Comparison of ENCODE assay signal across 12 cellular contexts in genomic region chr2:96540136-96540535, GRCh38. TPM values are rescaled to one million over a fixed set of nuclear protein-coding genes. Genes with fewer than 3 reads are reported as not detected.
DNase-seq lines count a peak whose midpoint lies in the region; ATAC-seq, FAIRE-seq and TF ChIP-seq lines count a peak whose summit lies in the region.
"Had no signal": no experiment of that assay in that cellular context is flagged by ENCODE, and none has a peak within 500 bp of the region (broad histone marks: within the 10 kb centered on the region; RNA-seq: fewer than 3 reads in every experiment).

No MANE protein-coding gene starts in this region.

- H4K20me1 ChIP-seq in Loucy (ENCODE audit: insufficient read depth, low read length, poor library complexity, severe bottlenecking): peaks cover 34% of the 10 kb centered on the region
- peaks cover 17% of the 10 kb centered on the region for H4K20me1 ChIP-seq in GM12878 (ENCODE audit: control insufficient read depth, insufficient read depth)

- H3K18ac ChIP-seq in neuronal stem cell (ENCODE audit: low read length): no peak overlapping the region

- no peak overlapping the region for H4K8ac ChIP-seq in neuronal stem cell (ENCODE audit: low read depth, low read length)

- peak overlapping the region; percentile 81 for H3K4me3 ChIP-seq in CD8-positive, alpha-beta T cell (ENCODE audit: low read depth, low read length)
- H3K4me3 ChIP-seq in Loucy (ENCODE audit: low read length, poor library complexity, severe bottlenecking): no peak overlapping the region
- peak overlapping the region; percentile 94; the same call in 1 of the 2 replicates for H3K4me3 ChIP-seq in GM12878
- H3K4me3 ChIP-seq in neuronal stem cell (ENCODE audit: low read length in 2 of 2): no peak overlapping the region
- H3K4me3 ChIP-seq: cardiac muscle cell had no signal

- H2BK12ac ChIP-seq in neuronal stem cell (ENCODE audit: low read length): no peak overlapping the region

- CTCF ChIA-PET in CD8-positive, alpha-beta T cell (lab: Charles Lee): interaction anchor here (0.7 to 9.6 kb wide), 4 partner anchors 11 to 449 kb away, joined by 3 to 90 read pairs (median 37); no protein-coding TSS in a partner anchor
- CTCF ChIA-PET in GM12878 (lab: Yijun Ruan, JAX): interaction anchor here (0.6 to 8.1 kb wide), 9 partner anchors 8 to 220 kb away, joined by 3 to 64 read pairs (median 3); partner anchors contain the start of gene CNNM4

- H3K4me3 Mint-ChIP-seq in CD8-positive, alpha-beta T cell: peak overlapping the region; percentile 98
- peak overlapping the region; percentile 65 to 99 (median 96) for H3K4me3 Mint-ChIP-seq in naive thymus-derived CD8-positive, alpha-beta T cell
- H3K4me3 Mint-ChIP-seq in progenitor cell of endocrine pancreas (ENCODE audit: low read depth): no peak overlapping the region

- no peak overlapping the region for H3K9ac ChIP-seq in Loucy (ENCODE audit: low read depth, low read length, poor library complexity, severe bottlenecking)
- no peak overlapping the region for H3K9ac ChIP-seq in GM12878 (ENCODE audit: control insufficient read depth, insufficient read depth, low read length)
- no peak overlapping the region for H3K9ac ChIP-seq in neuronal stem cell (ENCODE audit: low read depth, low read length, poor library complexity)

- no peak overlapping the region for H3K27ac ChIP-seq in CD8-positive, alpha-beta T cell (ENCODE audit: low read depth, low read length)
- H3K27ac ChIP-seq in GM12878 (ENCODE audit: control insufficient read depth, insufficient read depth) (no peak overlapping the region), neuronal stem cell (replicated peaks; ENCODE audit: low read length) (no peak overlapping the region)
- H3K27ac ChIP-seq: cardiac muscle cell, VCaP had no signal

- BruUV-seq in GM12878 (replicated peaks; lab: Mats Ljungman, UMichigan): no TSS peak

- H2AFZ ChIP-seq in Loucy (ENCODE audit: low read length) (no peak overlapping the region), GM12878 (ENCODE audit: control insufficient read depth, low read depth, low read length) (no peak overlapping the region), neuronal stem cell (ENCODE audit: low read length) (no peak overlapping the region)

- no peak overlapping the region for H3K4ac ChIP-seq in neuronal stem cell (ENCODE audit: low read length)

- no peak overlapping the region for H3K23ac ChIP-seq in neuronal stem cell (ENCODE audit: low read depth, low read length, poor library complexity)

- peaks cover 68% of the 10 kb centered on the region for H3K4me1 ChIP-seq in CD8-positive, alpha-beta T cell (ENCODE audit: insufficient read depth, low read length)
- peaks cover 31% of the 10 kb centered on the region for H3K4me1 ChIP-seq in Loucy (ENCODE audit: insufficient read depth, low read length, poor library complexity, severe bottlenecking)
- peaks cover 22% of the 10 kb centered on the region for H3K4me1 ChIP-seq in GM12878 (ENCODE audit: control insufficient read depth, insufficient read depth, low read length)
- H3K4me1 ChIP-seq in neuronal stem cell (ENCODE audit: control insufficient read depth in 2 of 2, insufficient read depth in 1 of 2, low read depth in 1 of 2, low read length in 2 of 2): peaks cover 11 to 12% of the 10 kb centered on the region in 2 donors

- H3K36me3 Mint-ChIP-seq in CD8-positive, alpha-beta T cell: peaks cover 57% of the 10 kb centered on the region
- peaks cover 0 to 45% (median 10%) of the 10 kb centered on the region in 3 donors for H3K36me3 Mint-ChIP-seq in naive thymus-derived CD8-positive, alpha-beta T cell
- peaks cover 5% of the 10 kb centered on the region for H3K36me3 Mint-ChIP-seq in progenitor cell of endocrine pancreas (ENCODE audit: insufficient read depth)

- H3K14ac ChIP-seq in neuronal stem cell (ENCODE audit: low read length): no peak overlapping the region

- peak overlapping the region; percentile 100 for H3K27ac Mint-ChIP-seq in CD8-positive, alpha-beta T cell
- peak overlapping the region; percentile 96 to 100 (median 100) for H3K27ac Mint-ChIP-seq in naive thymus-derived CD8-positive, alpha-beta T cell
- no peak overlapping the region for H3K27ac Mint-ChIP-seq in progenitor cell of endocrine pancreas

- no peak overlapping the region for H2BK15ac ChIP-seq in neuronal stem cell (ENCODE audit: low read length)

- no peak for TF ChIP-seq CTCF in CD8-positive, alpha-beta T cell (IDR thresholded peaks at IDR 0.05)
- TF ChIP-seq CTCF in Loucy (conservative IDR thresholded peaks at IDR 0.05; ENCODE audit: low read length): no peak
- no peak for TF ChIP-seq CTCF in GM12878 (IDR thresholded peaks at IDR 0.05 in 2 of 3, conservative IDR thresholded peaks at IDR 0.05 in 1 of 3; ENCODE audit: control insufficient read depth in 2 of 3, extremely low read depth in 1 of 3, insufficient read depth in 1 of 3, low read depth in 3 of 3, low read length in 3 of 3)
- TF ChIP-seq CTCF in progenitor cell of endocrine pancreas (IDR thresholded peaks at IDR 0.05; ENCODE audit: unreplicated experiment): no peak

- RAD21 ChIA-PET in GM12878 (lab: Charles Lee; ENCODE audit: unreplicated experiment): interaction anchor here (0.7 to 4.0 kb wide), 7 partner anchors 8 to 42 kb away, joined by 3 to 27 read pairs (median 7); no protein-coding TSS in a partner anchor

- intact Hi-C loops in CD8-positive, alpha-beta T cell (cut with DNase I, micrococcal nuclease): no loop called here
- intact Hi-C loops in GM12878 (cut with micrococcal nuclease; ENCODE audit: unreplicated experiment): no loop called here

- no peak overlapping the region for H2AK5ac ChIP-seq in neuronal stem cell (ENCODE audit: low read depth, low read length)

- no peak overlapping the region for H2BK120ac ChIP-seq in neuronal stem cell (ENCODE audit: low read depth, low read length)

- SMC1A ChIA-PET in GM12878 (lab: Charles Lee; ENCODE audit: uncharacterized antibody, unreplicated experiment): interaction anchor here (0.7 to 6.2 kb wide), 10 partner anchors 9 to 223 kb away, joined by 3 to 48 read pairs (median 3); no protein-coding TSS in a partner anchor

- peaks cover 63% of the 10 kb centered on the region for H3K4me1 Mint-ChIP-seq in CD8-positive, alpha-beta T cell (ENCODE audit: low read depth)
- peaks cover 28 to 80% (median 70%) of the 10 kb centered on the region in 4 donors for H3K4me1 Mint-ChIP-seq in naive thymus-derived CD8-positive, alpha-beta T cell
- H3K4me1 Mint-ChIP-seq in progenitor cell of endocrine pancreas (ENCODE audit: low read depth): peaks cover 6% of the 10 kb centered on the region

- in situ Hi-C loops in GM12878 (cut with MboI): no loop called here

- no peaks in the 10 kb centered on the region for H3K9me2 ChIP-seq in Loucy (replicated peaks; ENCODE audit: low read depth, low read length)

- no peaks in the 10 kb centered on the region for H3F3A ChIP-seq in Loucy (ENCODE audit: low read depth)

- no peak overlapping the region for H2BK5ac ChIP-seq in neuronal stem cell (ENCODE audit: low read length)

- peaks cover 22% of the 10 kb centered on the region for H3K36me3 ChIP-seq in CD8-positive, alpha-beta T cell (ENCODE audit: insufficient read depth, low read length)
- H3K36me3 ChIP-seq in Loucy (ENCODE audit: insufficient read depth, low read length): peaks cover 3% of the 10 kb centered on the region; the same call in 1 of the 2 replicates
- H3K36me3 ChIP-seq in GM12878 (ENCODE audit: control insufficient read depth in 2 of 2, insufficient read depth in 2 of 2, low read length in 1 of 2): peaks cover 6 to 25% of the 10 kb centered on the region in 2 experiments; a peak in 3 of 4 replicates
- no peaks in the 10 kb centered on the region for H3K36me3 ChIP-seq in neuronal stem cell (replicated peaks in 1 of 2; ENCODE audit: control insufficient read depth in 2 of 2, insufficient read depth in 2 of 2, low read length in 2 of 2)
- H3K36me3 ChIP-seq: cardiac muscle cell had no signal

- H3K79me2 ChIP-seq in Loucy (ENCODE audit: insufficient read depth, low read length) (peaks cover 60% of the 10 kb centered on the region), GM12878 (ENCODE audit: control insufficient read depth, insufficient read depth, low read length) (peaks cover 90% of the 10 kb centered on the region)

- DNase-seq in CD8-positive, alpha-beta T cell: no peak
- DNase-seq in GM12878 (ENCODE audit: low read depth, low spot score): no peak
- no peak for DNase-seq in naive thymus-derived CD8-positive, alpha-beta T cell
- DNase-seq in neuronal stem cell (ENCODE audit: low spot score): no peak
- DNase-seq in progenitor cell of endocrine pancreas (ENCODE audit: low spot score, unreplicated experiment): no peak
- DNase-seq: nucleus accumbens had no signal

- H3K79me1 ChIP-seq in neuronal stem cell (ENCODE audit: low read depth, low read length): no peaks in the 10 kb centered on the region

- peak overlapping the region; percentile 93 for H3K4me2 ChIP-seq in Loucy (ENCODE audit: low read depth, low read length, poor library complexity, severe bottlenecking)
- peak overlapping the region; percentile 92; the same call in 1 of the 2 replicates for H3K4me2 ChIP-seq in GM12878 (ENCODE audit: control insufficient read depth, insufficient read depth)
- no peak overlapping the region for H3K4me2 ChIP-seq in neuronal stem cell (ENCODE audit: insufficient read depth, low read length, poor library complexity, severe bottlenecking)

- no peak for FAIRE-seq in GM12878 (lab: Jason Lieb, UNC)
- FAIRE-seq: G401.6 had no signal

- ATAC-seq in CD8-positive, alpha-beta T cell: no peak
- ATAC-seq in GM12878 (no peak), HG02938 (IDR thresholded peaks at IDR 0.05; ENCODE audit: unreplicated experiment) (no peak), HG02870 (IDR thresholded peaks at IDR 0.05; ENCODE audit: unreplicated experiment) (no peak)
- ATAC-seq in naive thymus-derived CD8-positive, alpha-beta T cell: no peak

- TF ChIP-seq RAD21 in GM12878 (IDR thresholded peaks at IDR 0.05; ENCODE audit: insufficient read depth, low read depth, low read length): no peak

- TF ChIP-seq POLR2A in GM12878 (IDR thresholded peaks at IDR 0.05; ENCODE audit: low read depth, low read length): no peak

- POLR2A ChIA-PET in CD8-positive, alpha-beta T cell (lab: Charles Lee): interaction anchor here (0.7 to 6.0 kb wide), 3 partner anchors 12 to 289 kb away, joined by 5 to 74 read pairs (median 61); no protein-coding TSS in a partner anchor
- POLR2A ChIA-PET in GM12878 (lab: Charles Lee): interaction anchor here (0.5 to 8.1 kb wide), 4 partner anchors 11 to 18 kb away, joined by 3 to 106 read pairs (median 4); no protein-coding TSS in a partner anchor
- POLR2A ChIA-PET in naive thymus-derived CD8-positive, alpha-beta T cell (lab: Charles Lee): interaction anchor here (0.6 to 8.4 kb wide), 9 partner anchors 8 to 275 kb away, joined by 3 to 123 read pairs (median 3); no protein-coding TSS in a partner anchor

- no peak for TF ChIP-seq EP300 in GM12878 (IDR thresholded peaks at IDR 0.05; ENCODE audit: borderline replicate concordance in 1 of 2, control insufficient read depth in 1 of 2, low read depth in 2 of 2, low read length in 2 of 2)

- H3K9me3 ChIP-seq in CD8-positive, alpha-beta T cell (ENCODE audit: low read length): no peaks in the 10 kb centered on the region
- H3K9me3 ChIP-seq in Loucy (ENCODE audit: insufficient read depth, low read depth, low read length) (no peaks in the 10 kb centered on the region), GM12878 (replicated peaks; ENCODE audit: control insufficient read depth, insufficient read depth, low read length) (no peaks in the 10 kb centered on the region; the same call in 2 of the 3 replicates), neuronal stem cell (replicated peaks in 1 of 2; ENCODE audit: control insufficient read depth in 2 of 2, insufficient read depth in 1 of 2, low read depth in 1 of 2, low read length in 2 of 2) (peaks cover 0 to 8% of the 10 kb centered on the region in 2 donors)

- WGBS in GM12878 (ENCODE audit: insufficient coverage, insufficient replicate concordance, low lambda C conversion rate, missing lambda C conversion rate): 39% methylated on average over 5 of the region's 5 CpGs
- no CpG with 5 or more reads among the region's 5 CpGs for WGBS in neuronal stem cell (ENCODE audit: extremely low coverage in 2 of 2, insufficient read length in 2 of 2, insufficient replicate concordance in 1 of 2), 2 donors

- H3K9me3 Mint-ChIP-seq in CD8-positive, alpha-beta T cell: no peaks in the 10 kb centered on the region
- H3K9me3 Mint-ChIP-seq in naive thymus-derived CD8-positive, alpha-beta T cell: peaks cover 0 to 2% (median 0%) of the 10 kb centered on the region in 9 donors
- H3K9me3 Mint-ChIP-seq in progenitor cell of endocrine pancreas (ENCODE audit: low read depth): no peaks in the 10 kb centered on the region

- no peak overlapping the region for H4K91ac ChIP-seq in neuronal stem cell (ENCODE audit: low read depth, low read length, poor library complexity)

- H3K27me3 Mint-ChIP-seq in CD8-positive, alpha-beta T cell (ENCODE audit: low read depth): no peaks in the 10 kb centered on the region
- H3K27me3 Mint-ChIP-seq in naive thymus-derived CD8-positive, alpha-beta T cell: no peaks in the 10 kb centered on the region
- H3K27me3 Mint-ChIP-seq in progenitor cell of endocrine pancreas: peaks cover 22% of the 10 kb centered on the region

- no peaks in the 10 kb centered on the region for H3K27me3 ChIP-seq in CD8-positive, alpha-beta T cell (ENCODE audit: insufficient read depth, low read length)
- H3K27me3 ChIP-seq in Loucy (ENCODE audit: insufficient read depth, low read length, poor library complexity, severe bottlenecking): no peaks in the 10 kb centered on the region
- no peaks in the 10 kb centered on the region for H3K27me3 ChIP-seq in GM12878 (replicated peaks in 1 of 2; ENCODE audit: control insufficient read depth in 2 of 2, insufficient read depth in 2 of 2, low read length in 1 of 2)
- H3K27me3 ChIP-seq in neuronal stem cell (ENCODE audit: control insufficient read depth in 3 of 3, insufficient read depth in 3 of 3, low read depth in 1 of 3, low read length in 3 of 3): peaks cover 1 to 36% (median 9%) of the 10 kb centered on the region in 3 experiments

RNA-seq across cellular contexts. Expression of gene ARID5A, which starts 3.6 kb away (rescaled TPM):
- total RNA-seq in CD8-positive, alpha-beta T cell: 100 to 1,000 TPM; 408 to 413 TPM
- total RNA-seq in GM12878 (2013; cell fraction: nucleolus; rRNA removed): 85.2 and 91.3 TPM in 2 replicates
- total RNA-seq in GM12878 (2014; rRNA removed) (46.2 and 46.8 TPM in 2 replicates), GM12878 (2014; rRNA removed; fragmentation: Illumina TruSeq; extraction: Trizol) (22.2 and 25.3 TPM in 2 replicates), GM12878 (2021) (82.7 and 87.9 TPM in 2 replicates), progenitor cell of endocrine pancreas (7.1 and 7.7 TPM in 2 replicates)
- polyA plus RNA-seq in GM12878 (2011; ENCODE audit: low read depth): 16.0 TPM
- polyA plus RNA-seq in GM12878 (2011; rRNA removed) (13.3 and 28.5 TPM in 2 replicates), GM12878 (2014; fragmentation: Illumina TruSeq; extraction: Trizol) (3.1 and 18.1 TPM in 2 replicates), GM12878 (2014; fragmentation: Nextera tagmentation; extraction: Ambion mirVana) (1 to 10 TPM in 1 of 2 experiments, under 1 TPM in 1; 0.76 to 3.8 TPM), GM12878 (2014; rRNA removed) (79.3 and 83.3 TPM in 2 replicates), GM12878 (2016; fragmentation: Nextera tagmentation; extraction: Ambion mirVana) (10 to 100 TPM; 76.2 to 87.1 TPM)
- polyA plus RNA-seq in GM12878 (2011; cell fraction: cytosol; rRNA removed): 39.3 and 54.4 TPM in 2 replicates
- 160 and 161 TPM in 2 replicates for polyA plus RNA-seq in GM12878 (2011; cell fraction: nucleus; rRNA removed)
- polyA plus RNA-seq in GM12878 (2012): 47.3 and 50.2 TPM in 2 replicates
- 12.7 and 34.9 TPM in 2 replicates for polyA minus RNA-seq in GM12878 (2011; rRNA and poly(A)+ RNA removed)
- 26.1 and 28.5 TPM in 2 replicates for polyA minus RNA-seq in GM12878 (2011; cell fraction: cytosol; rRNA and poly(A)+ RNA removed)
- 22.6 and 34.3 TPM in 2 replicates for polyA minus RNA-seq in GM12878 (2011; cell fraction: nucleus; rRNA and poly(A)+ RNA removed)
- 100 to 1,000 TPM; 100 to 108 TPM for total RNA-seq in naive thymus-derived CD8-positive, alpha-beta T cell
- polyA plus RNA-seq in naive thymus-derived CD8-positive, alpha-beta T cell: 100 to 1,000 TPM in 1 of 3 donors, 10 to 100 TPM in 2; 41.7 to 101 (median 55.2) TPM
- polyA plus RNA-seq in neuronal stem cell (2013, experiment 1 of 2): 1.7 TPM
- 1.5 TPM for polyA plus RNA-seq in neuronal stem cell (2013, experiment 2 of 2)

RNA-seq across cellular contexts. Expression of gene NEURL3, which starts 35.0 kb away (rescaled TPM):
- not detected for total RNA-seq in CD8-positive, alpha-beta T cell
- 2.2 and 2.9 TPM in 2 replicates for total RNA-seq in GM12878 (2013; cell fraction: nucleolus; rRNA removed)
- total RNA-seq in GM12878 (2014; rRNA removed): 0.85 and 0.98 TPM in 2 replicates
- 0.09 and 0.31 TPM in 2 replicates for total RNA-seq in GM12878 (2014; rRNA removed; fragmentation: Illumina TruSeq; extraction: Trizol)
- 0.44 and 0.72 TPM in 2 replicates for total RNA-seq in GM12878 (2021)
- 0.16 TPM for polyA plus RNA-seq in GM12878 (2011; ENCODE audit: low read depth)
- 4.4 and 6.3 TPM in 2 replicates for polyA plus RNA-seq in GM12878 (2011; rRNA removed)
- 6.6 and 7.9 TPM in 2 replicates for polyA plus RNA-seq in GM12878 (2011; cell fraction: cytosol; rRNA removed)
- polyA plus RNA-seq in GM12878 (2011; cell fraction: nucleus; rRNA removed): 7.3 and 12.0 TPM in 2 replicates
- polyA plus RNA-seq in GM12878 (2012): 0.42 and 0.72 TPM in 2 replicates
- 0.10 TPM in 1 of 2 replicates, not detected in the other for polyA plus RNA-seq in GM12878 (2014; fragmentation: Illumina TruSeq; extraction: Trizol)
- under 1 TPM; 0.03 to 0.07 TPM for polyA plus RNA-seq in GM12878 (2014; fragmentation: Nextera tagmentation; extraction: Ambion mirVana)
- 0.39 and 0.51 TPM in 2 replicates for polyA plus RNA-seq in GM12878 (2014; rRNA removed)
- under 1 TPM; 0.55 to 0.79 TPM for polyA plus RNA-seq in GM12878 (2016; fragmentation: Nextera tagmentation; extraction: Ambion mirVana)
- polyA minus RNA-seq in GM12878 (2011; rRNA and poly(A)+ RNA removed): 1.9 and 2.2 TPM in 2 replicates
- polyA minus RNA-seq in GM12878 (2011; cell fraction: cytosol; rRNA and poly(A)+ RNA removed): 0.52 and 1.2 TPM in 2 replicates
- 0.96 and 1.3 TPM in 2 replicates for polyA minus RNA-seq in GM12878 (2011; cell fraction: nucleus; rRNA and poly(A)+ RNA removed)
- under 1 TPM in 1 of 2 experiments, not detected in 1; 0.39 TPM for total RNA-seq in naive thymus-derived CD8-positive, alpha-beta T cell
- polyA plus RNA-seq in naive thymus-derived CD8-positive, alpha-beta T cell: under 1 TPM in 1 of 3 donors, not detected in 2; 0.16 TPM
- 0.06 TPM for polyA plus RNA-seq in neuronal stem cell (2013, experiment 1 of 2)
- not detected for polyA plus RNA-seq in neuronal stem cell (2013, experiment 2 of 2)
- 0.78 and 0.86 TPM in 2 replicates for total RNA-seq in progenitor cell of endocrine pancreas
- total RNA-seq: cardiac muscle cell had no signal
- polyA plus RNA-seq: cardiac muscle cell had no signal

Comparison
In these comparisons a context has a peak if more than half of its experiments do, and no peak if none do; other contexts are left out.
1. H3K4me3 ChIP-seq: peak in CD8-positive, alpha-beta T cell (single experiment) and GM12878 (single experiment); none in Loucy (single experiment) and neuronal stem cell (0 of 2).